Comparison of ENCODE assay signal across 7 cellular contexts in the genomic region with DNA sequence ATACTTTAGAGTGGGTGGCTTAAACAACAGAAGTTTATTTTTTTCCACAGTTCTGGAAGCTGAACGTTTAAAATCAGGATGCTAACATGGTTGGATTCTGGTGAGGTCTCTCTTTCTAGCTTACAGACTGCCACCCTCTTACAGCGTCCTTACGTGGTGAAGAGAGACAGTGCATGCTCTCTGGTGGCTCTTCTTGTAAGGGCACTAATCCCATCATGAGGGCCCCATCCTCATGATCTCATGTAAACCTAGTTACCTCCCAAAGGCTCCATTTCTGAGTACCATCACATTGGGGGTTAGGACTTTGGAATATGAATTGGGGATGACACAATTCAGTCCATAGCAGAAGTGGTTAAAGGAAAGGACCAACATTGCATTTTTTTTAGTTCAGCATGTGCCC.
"Had no signal": no experiment of that assay in that cellular context is flagged by ENCODE, and none has a peak within 500 bp of the region (broad histone marks: within the 10 kb centered on the region; RNA-seq: fewer than 3 reads in every experiment).

No MANE protein-coding gene starts in this region.

- H3K27ac Mint-ChIP-seq: IgD-negative memory B cell had no signal

- H3K4me3 Mint-ChIP-seq: IgD-negative memory B cell had no signal

- FAIRE-seq: HTR-8/SVneo, K562 had no signal

- H3K27me3 Mint-ChIP-seq: IgD-negative memory B cell had no signal

- H3K4me3 ChIP-seq: K562 had no signal

- H3K36me3 Mint-ChIP-seq: IgD-negative memory B cell had no signal

- H3K9ac ChIP-seq: KMS-11 had no signal

- H3K27ac ChIP-seq: HL-60, KMS-11 had no signal

- ATAC-seq: K562 had no signal

- H3K4me2 ChIP-seq: KMS-11 had no signal

- DNase-seq: KBM-7, KG1 had no signal
